15 cellular contexts compared by ENCODE assay signal in the genomic region with DNA sequence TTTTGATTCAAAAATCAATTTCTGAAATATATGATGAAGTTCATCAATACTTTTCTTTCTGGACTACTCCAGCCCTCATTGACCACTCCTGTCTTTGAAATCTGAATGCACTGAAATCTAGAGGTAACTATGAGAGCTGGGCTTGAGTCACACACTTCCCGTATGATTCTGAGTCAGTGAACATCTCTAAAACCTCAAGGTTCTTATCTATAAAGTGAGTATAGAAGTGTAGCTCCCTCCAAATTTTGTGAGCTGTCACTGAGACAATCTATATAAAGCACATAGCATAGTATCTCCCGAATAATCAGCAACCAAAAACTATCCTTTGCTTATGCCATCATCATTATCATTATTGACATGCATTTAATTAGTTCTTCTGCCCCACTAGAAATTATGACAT.
DNase-seq lines count a peak whose midpoint lies in the region; ATAC-seq and TF ChIP-seq lines count a peak whose summit lies in the region.
"Had no signal": no experiment of that assay in that cellular context is flagged by ENCODE, and none has a peak within 500 bp of the region (broad histone marks: within the 10 kb centered on the region; RNA-seq: fewer than 3 reads in every experiment).

No MANE protein-coding gene starts in this region.

- peaks cover 52% of the 10 kb centered on the region for H3K4me1 ChIP-seq in OCI-LY3 (ENCODE audit: low read length)
- no peaks in the 10 kb centered on the region for H3K4me1 ChIP-seq in right lobe of liver

- peaks cover 46% of the 10 kb centered on the region for H3K4me1 Mint-ChIP-seq in activated CD4-positive, alpha-beta T cell treated with anti-CD3 and anti-CD28 coated beads for 36 hours
- H3K4me1 Mint-ChIP-seq in activated CD4-positive, alpha-beta T cell treated with anti-CD3 and anti-CD28 coated beads, Interleukin-2, amount 10 ng/mL, durations not matched to agents 7 days and 5 days: peaks cover 17% of the 10 kb centered on the region
- no peaks in the 10 kb centered on the region for H3K4me1 Mint-ChIP-seq in HFFc6 (ENCODE audit: low read depth)

- peak overlapping the region; percentile 68 for H3K4me2 ChIP-seq in OCI-LY3 (ENCODE audit: low read length)

- no peaks in the 10 kb centered on the region for H4K20me1 ChIP-seq in OCI-LY3 (ENCODE audit: insufficient read depth, low read length)

- POLR2A ChIA-PET in activated CD4-positive, alpha-beta T cell treated with anti-CD3 and anti-CD28 coated beads for 36 hours (lab: Charles Lee): interaction anchor here (0.5 to 1.0 kb wide), 3 partner anchors 8 to 963 kb away, joined by 3 to 4 read pairs (median 3); a partner anchor contains a TSS
- POLR2A ChIA-PET in activated CD4-positive, alpha-beta T cell treated with anti-CD3 and anti-CD28 coated beads, Interleukin-2, amount 10 ng/mL, durations not matched to agents 7 days and 5 days (lab: Charles Lee): interaction anchor here (0.7 to 1.0 kb wide), 2 partner anchors 8 to 61 kb away, joined by 3 to 4 read pairs; no protein-coding TSS in a partner anchor

- peak overlapping the region; percentile 52 for H3K27ac Mint-ChIP-seq in activated CD4-positive, alpha-beta T cell treated with anti-CD3 and anti-CD28 coated beads for 36 hours
- no peak overlapping the region for H3K27ac Mint-ChIP-seq in activated CD4-positive, alpha-beta T cell treated with anti-CD3 and anti-CD28 coated beads, Interleukin-2, amount 10 ng/mL, durations not matched to agents 7 days and 5 days
- H3K27ac Mint-ChIP-seq in HFFc6: no peak overlapping the region

- H3K36me3 ChIP-seq in OCI-LY3 (replicated peaks; ENCODE audit: low read depth, low read length) (no peaks in the 10 kb centered on the region), right lobe of liver (no peaks in the 10 kb centered on the region)
- H3K36me3 ChIP-seq: neutrophil, transverse colon had no signal

- H3K9me3 ChIP-seq in OCI-LY3 (ENCODE audit: insufficient read depth, low read length): no peaks in the 10 kb centered on the region
- H3K9me3 ChIP-seq in right lobe of liver: no peaks in the 10 kb centered on the region
- H3K9me3 ChIP-seq: neutrophil, transverse colon had no signal

- intact Hi-C loops in activated CD4-positive, alpha-beta T cell treated with anti-CD3 and anti-CD28 coated beads for 36 hours (cut with DNase I, micrococcal nuclease): loop anchor here in 1 of 2 experiments (1.0 to 10.0 kb wide), 3 partner anchors 8 to 1050 kb away; a partner anchor contains a TSS
- intact Hi-C loops in right lobe of liver (cut with DNase I): no loop called here

- peak overlapping the region; percentile 22; the same call in 1 of the 2 replicates for H3K4me3 ChIP-seq in OCI-LY3 (ENCODE audit: low read length)
- H3K4me3 ChIP-seq in fibroblast of the aortic adventitia (ENCODE audit: low read depth, low read length): no peak overlapping the region
- no peak overlapping the region for H3K4me3 ChIP-seq in right lobe of liver
- H3K4me3 ChIP-seq: dorsolateral prefrontal cortex, lung, transverse colon had no signal

- peak; percentile 43 for DNase-seq in activated CD4-positive, alpha-beta T cell treated with anti-CD3 and anti-CD28 coated beads for 36 hours
- DNase-seq in activated CD4-positive, alpha-beta T cell treated with anti-CD3 and anti-CD28 coated beads, Interleukin-2, amount 10 ng/mL, durations not matched to agents 7 days and 5 days: no peak
- DNase-seq in fibroblast of the aortic adventitia (ENCODE audit: low read depth): peak; percentile 19
- DNase-seq in right lobe of liver: no peak
- DNase-seq in HFFc6: no peak
- no peak for DNase-seq in hippocampal formation (lab: John Stamatoyannopoulos, UW)
- DNase-seq: activated CD4-positive, alpha-beta T cell treated with anti-CD3 and anti-CD28 coated beads for 48 hours; Calu3; dorsolateral prefrontal cortex; NCI-H1417 treated with DMSO at 0.1 percent for 48 hours; transverse colon had no signal

- CTCF ChIA-PET in activated CD4-positive, alpha-beta T cell treated with anti-CD3 and anti-CD28 coated beads for 36 hours (lab: Charles Lee): interaction anchor here (1.0 to 1.1 kb wide), 2 partner anchors 9 to 66 kb away, joined by 3 read pairs; no protein-coding TSS in a partner anchor
- CTCF ChIA-PET in activated CD4-positive, alpha-beta T cell treated with anti-CD3 and anti-CD28 coated beads, Interleukin-2, amount 10 ng/mL, durations not matched to agents 7 days and 5 days (lab: Charles Lee): interaction anchor here (0.5 to 1.4 kb wide), 5 partner anchors 8 to 222 kb away, joined by 3 to 6 read pairs (median 3); no protein-coding TSS in a partner anchor

- peaks cover 3% of the 10 kb centered on the region for H3K27me3 Mint-ChIP-seq in activated CD4-positive, alpha-beta T cell treated with anti-CD3 and anti-CD28 coated beads for 36 hours
- no peaks in the 10 kb centered on the region for H3K27me3 Mint-ChIP-seq in activated CD4-positive, alpha-beta T cell treated with anti-CD3 and anti-CD28 coated beads, Interleukin-2, amount 10 ng/mL, durations not matched to agents 7 days and 5 days
- H3K27me3 Mint-ChIP-seq in HFFc6 (ENCODE audit: insufficient read depth): no peaks in the 10 kb centered on the region; the same call in 1 of the 2 replicates

- H3K9me3 Mint-ChIP-seq in activated CD4-positive, alpha-beta T cell treated with anti-CD3 and anti-CD28 coated beads for 36 hours (ENCODE audit: low read depth): peaks cover 3% of the 10 kb centered on the region
- peaks cover 6% of the 10 kb centered on the region for H3K9me3 Mint-ChIP-seq in activated CD4-positive, alpha-beta T cell treated with anti-CD3 and anti-CD28 coated beads, Interleukin-2, amount 10 ng/mL, durations not matched to agents 7 days and 5 days
- peaks cover 11% of the 10 kb centered on the region for H3K9me3 Mint-ChIP-seq in HFFc6

- no peaks in the 10 kb centered on the region for H3K79me2 ChIP-seq in OCI-LY3 (ENCODE audit: low read length)

- no peak overlapping the region for H2AFZ ChIP-seq in OCI-LY3 (ENCODE audit: low read depth, low read length)

- no peaks in the 10 kb centered on the region for H3K27me3 ChIP-seq in OCI-LY3 (ENCODE audit: low read depth, low read length)
- no peaks in the 10 kb centered on the region for H3K27me3 ChIP-seq in right lobe of liver
- H3K27me3 ChIP-seq: transverse colon had no signal

- H3K27ac ChIP-seq in OCI-LY3 (ENCODE audit: low read length): peak overlapping the region; percentile 25
- H3K27ac ChIP-seq in right lobe of liver: no peak overlapping the region
- H3K27ac ChIP-seq: dorsolateral prefrontal cortex, neutrophil, transverse colon had no signal

- 0 out of 2 replicates have a peak overlapping the region, but pooled peaks have one; percentile 3 for H3K9ac ChIP-seq in OCI-LY3 (ENCODE audit: low read length)

- TF ChIP-seq CTCF in OCI-LY3 (IDR thresholded peaks at IDR 0.05; ENCODE audit: low read depth, low read length): no peak
- no peak for TF ChIP-seq CTCF in fibroblast of the aortic adventitia (IDR thresholded peaks at IDR 0.05; ENCODE audit: insufficient read depth, low read length)
- TF ChIP-seq CTCF in right lobe of liver (IDR thresholded peaks at IDR 0.05): no peak
- no peak for TF ChIP-seq CTCF in HFFc6 (IDR thresholded peaks at IDR 0.05)

- TF ChIP-seq POLR2A in right lobe of liver (IDR thresholded peaks at IDR 0.05): no peak

- WGBS in right lobe of liver (ENCODE audit: insufficient coverage, low coverage, low lambda C conversion rate, missing lambda C conversion rate): 78% methylated on average over 2 of the region's 2 CpGs

- ATAC-seq in activated CD4-positive, alpha-beta T cell treated with anti-CD3 and anti-CD28 coated beads for 36 hours: peak; percentile 95
- ATAC-seq in GM21529 (IDR thresholded peaks at IDR 0.05; ENCODE audit: unreplicated experiment): peak; percentile 73
- ATAC-seq in right lobe of liver: no peak

- H3K4me3 Mint-ChIP-seq in activated CD4-positive, alpha-beta T cell treated with anti-CD3 and anti-CD28 coated beads for 36 hours: no peak overlapping the region
- H3K4me3 Mint-ChIP-seq in activated CD4-positive, alpha-beta T cell treated with anti-CD3 and anti-CD28 coated beads, Interleukin-2, amount 10 ng/mL, durations not matched to agents 7 days and 5 days: no peak overlapping the region
- no peak overlapping the region for H3K4me3 Mint-ChIP-seq in HFFc6

- H3K36me3 Mint-ChIP-seq in activated CD4-positive, alpha-beta T cell treated with anti-CD3 and anti-CD28 coated beads for 36 hours (ENCODE audit: low read depth): peaks cover 16% of the 10 kb centered on the region
- H3K36me3 Mint-ChIP-seq in activated CD4-positive, alpha-beta T cell treated with anti-CD3 and anti-CD28 coated beads, Interleukin-2, amount 10 ng/mL, durations not matched to agents 7 days and 5 days (ENCODE audit: low read depth): peaks cover 4% of the 10 kb centered on the region
- no peaks in the 10 kb centered on the region for H3K36me3 Mint-ChIP-seq in HFFc6 (ENCODE audit: low read depth)

Comparison
In these comparisons a context has a peak if more than half of its experiments do, and no peak if none do; other contexts are left out.
1. DNase-seq: peak in activated CD4-positive, alpha-beta T cell treated with anti-CD3 and anti-CD28 coated beads for 36 hours (single experiment) and fibroblast of the aortic adventitia (single experiment); none in activated CD4-positive, alpha-beta T cell treated with anti-CD3 and anti-CD28 coated beads, Interleukin-2, amount 10 ng/mL, durations not matched to agents 7 days and 5 days (single experiment), right lobe of liver (0 of 3), HFFc6 (single experiment) and hippocampal formation (0 of 2).
2. ATAC-seq: peak in activated CD4-positive, alpha-beta T cell treated with anti-CD3 and anti-CD28 coated beads for 36 hours (single experiment) and GM21529 (single experiment); none in right lobe of liver (0 of 4).